ENCODE assay signal across 1 cellular context in the genomic region with DNA sequence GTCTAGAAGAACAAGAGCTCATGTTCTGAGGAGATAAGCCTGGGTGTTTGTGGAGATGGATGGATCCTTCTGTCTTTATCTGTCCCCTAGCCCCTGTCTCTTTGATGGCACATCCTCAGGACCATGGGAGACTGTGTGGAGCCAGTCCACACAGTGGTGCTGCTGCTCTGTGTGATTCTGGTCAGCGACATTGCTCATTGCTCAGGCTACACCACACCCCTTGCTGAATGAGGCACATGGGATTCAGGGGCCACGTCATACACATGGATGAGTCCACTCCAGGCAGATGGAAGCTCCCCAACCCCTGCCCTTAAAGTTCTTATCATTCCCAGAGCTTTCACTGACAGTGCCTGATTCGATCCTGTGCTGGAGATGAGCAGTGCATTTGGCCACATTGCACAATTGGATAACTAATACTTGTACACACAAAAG.
A peak's percentile ranks its signal among the peaks of the same experiment; 100 is the strongest.
TF ChIP-seq lines count a peak whose summit lies in the region.

No MANE protein-coding gene starts in this region.

TF ChIP-seq in K562, 482 proteins besides CTCF, POLR2A, EP300 and RAD21 (continued from another document and continues in another):
- TF ChIP-seq, protein P1, sequence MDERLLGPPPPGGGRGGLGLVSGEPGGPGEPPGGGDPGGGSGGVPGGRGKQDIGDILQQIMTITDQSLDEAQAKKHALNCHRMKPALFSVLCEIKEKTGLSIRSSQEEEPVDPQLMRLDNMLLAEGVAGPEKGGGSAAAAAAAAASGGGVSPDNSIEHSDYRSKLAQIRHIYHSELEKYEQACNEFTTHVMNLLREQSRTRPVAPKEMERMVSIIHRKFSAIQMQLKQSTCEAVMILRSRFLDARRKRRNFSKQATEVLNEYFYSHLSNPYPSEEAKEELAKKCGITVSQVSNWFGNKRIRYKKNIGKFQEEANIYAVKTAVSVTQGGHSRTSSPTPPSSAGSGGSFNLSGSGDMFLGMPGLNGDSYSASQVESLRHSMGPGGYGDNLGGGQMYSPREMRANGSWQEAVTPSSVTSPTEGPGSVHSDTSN (CRISPR knock-in tag; IDR thresholded peaks at IDR 0.05; ENCODE audit: low read depth): no peak
- TF ChIP-seq, protein P1 (tag; conservative IDR thresholded peaks at IDR 0.05; ENCODE audit: low read depth): peak; percentile 49
- TF ChIP-seq SLC30A9 (CRISPR knock-in tag; IDR thresholded peaks at IDR 0.05) (no peak), ZNF444 (CRISPR knock-in tag; IDR thresholded peaks at IDR 0.05) (no peak), TARDBP (IDR thresholded peaks at IDR 0.05) (no peak), ETV6 (IDR thresholded peaks at IDR 0.05; ENCODE audit: borderline replicate concordance in 1 of 2, low read depth in 2 of 2, low read length in 1 of 2) (no peak), ETV6 (CRISPR knock-in tag; IDR thresholded peaks at IDR 0.05; ENCODE audit: borderline replicate concordance) (no peak), CHCHD3 (CRISPR knock-in tag; IDR thresholded peaks at IDR 0.05) (no peak), CAMTA2 (CRISPR knock-in tag; conservative IDR thresholded peaks at IDR 0.05) (no peak), ZKSCAN3 (CRISPR knock-in tag; IDR thresholded peaks at IDR 0.05) (no peak), ZNF586 (CRISPR knock-in tag; conservative IDR thresholded peaks at IDR 0.05) (no peak), ARID1B (IDR thresholded peaks at IDR 0.05) (peak; percentile 41; the same call in 1 of the 2 replicates), ZC3H4 (CRISPR knock-in tag; IDR thresholded peaks at IDR 0.05; ENCODE audit: borderline replicate concordance) (no peak), MEF2A (IDR thresholded peaks at IDR 0.05; ENCODE audit: control insufficient read depth, low read depth, low read length) (no peak), E2F3 (CRISPR knock-in tag; IDR thresholded peaks at IDR 0.05) (no peak), TCF3 (CRISPR knock-in tag; IDR thresholded peaks at IDR 0.05) (peak; percentile 41; the same call in 1 of the 2 replicates), ZNF124 (CRISPR knock-in tag; IDR thresholded peaks at IDR 0.05) (no peak), POLR2H (tag; IDR thresholded peaks at IDR 0.05; ENCODE audit: low read depth) (no peak), ZNF79 (CRISPR knock-in tag; IDR thresholded peaks at IDR 0.05; ENCODE audit: low read depth) (no peak), NFATC3 (IDR thresholded peaks at IDR 0.05) (no peak), CREM (IDR thresholded peaks at IDR 0.05; ENCODE audit: low read depth) (peak; percentile 29; the same call in 1 of the 2 replicates), MED1 (CRISPR knock-in tag; IDR thresholded peaks at IDR 0.05; ENCODE audit: borderline replicate concordance) (no peak), FOSL1 (tag; conservative IDR thresholded peaks at IDR 0.05) (peak; percentile 31; the same call in 1 of the 2 replicates), ARID2 (IDR thresholded peaks at IDR 0.05) (no peak), ATF1 (CRISPR knock-in tag; IDR thresholded peaks at IDR 0.05) (no peak), ATF1 (tag; IDR thresholded peaks at IDR 0.05) (no peak)
- TF ChIP-seq, protein P2, sequence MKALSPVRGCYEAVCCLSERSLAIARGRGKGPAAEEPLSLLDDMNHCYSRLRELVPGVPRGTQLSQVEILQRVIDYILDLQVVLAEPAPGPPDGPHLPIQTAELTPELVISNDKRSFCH (CRISPR knock-in tag; IDR thresholded peaks at IDR 0.05): no peak
- TF ChIP-seq, protein P2 (tag; IDR thresholded peaks at IDR 0.05): no peak
- TF ChIP-seq, protein P3, sequence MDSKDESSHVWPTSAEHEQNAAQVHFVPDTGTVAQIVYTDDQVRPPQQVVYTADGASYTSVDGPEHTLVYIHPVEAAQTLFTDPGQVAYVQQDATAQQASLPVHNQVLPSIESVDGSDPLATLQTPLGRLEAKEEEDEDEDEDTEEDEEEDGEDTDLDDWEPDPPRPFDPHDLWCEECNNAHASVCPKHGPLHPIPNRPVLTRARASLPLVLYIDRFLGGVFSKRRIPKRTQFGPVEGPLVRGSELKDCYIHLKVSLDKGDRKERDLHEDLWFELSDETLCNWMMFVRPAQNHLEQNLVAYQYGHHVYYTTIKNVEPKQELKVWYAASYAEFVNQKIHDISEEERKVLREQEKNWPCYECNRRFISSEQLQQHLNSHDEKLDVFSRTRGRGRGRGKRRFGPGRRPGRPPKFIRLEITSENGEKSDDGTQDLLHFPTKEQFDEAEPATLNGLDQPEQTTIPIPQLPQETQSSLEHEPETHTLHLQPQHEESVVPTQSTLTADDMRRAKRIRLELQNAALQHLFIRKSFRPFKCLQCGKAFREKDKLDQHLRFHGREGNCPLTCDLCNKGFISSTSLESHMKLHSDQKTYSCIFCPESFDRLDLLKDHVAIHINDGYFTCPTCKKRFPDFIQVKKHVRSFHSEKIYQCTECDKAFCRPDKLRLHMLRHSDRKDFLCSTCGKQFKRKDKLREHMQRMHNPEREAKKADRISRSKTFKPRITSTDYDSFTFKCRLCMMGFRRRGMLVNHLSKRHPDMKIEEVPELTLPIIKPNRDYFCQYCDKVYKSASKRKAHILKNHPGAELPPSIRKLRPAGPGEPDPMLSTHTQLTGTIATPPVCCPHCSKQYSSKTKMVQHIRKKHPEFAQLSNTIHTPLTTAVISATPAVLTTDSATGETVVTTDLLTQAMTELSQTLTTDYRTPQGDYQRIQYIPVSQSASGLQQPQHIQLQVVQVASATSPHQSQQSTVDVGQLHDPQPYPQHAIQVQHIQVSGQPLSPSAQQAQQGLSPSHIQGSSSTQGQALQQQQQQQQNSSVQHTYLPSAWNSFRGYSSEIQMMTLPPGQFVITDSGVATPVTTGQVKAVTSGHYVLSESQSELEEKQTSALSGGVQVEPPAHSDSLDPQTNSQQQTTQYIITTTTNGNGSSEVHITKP (IDR thresholded peaks at IDR 0.05; ENCODE audit: partially characterized antibody): peak; percentile 25
- TF ChIP-seq, protein P4, sequence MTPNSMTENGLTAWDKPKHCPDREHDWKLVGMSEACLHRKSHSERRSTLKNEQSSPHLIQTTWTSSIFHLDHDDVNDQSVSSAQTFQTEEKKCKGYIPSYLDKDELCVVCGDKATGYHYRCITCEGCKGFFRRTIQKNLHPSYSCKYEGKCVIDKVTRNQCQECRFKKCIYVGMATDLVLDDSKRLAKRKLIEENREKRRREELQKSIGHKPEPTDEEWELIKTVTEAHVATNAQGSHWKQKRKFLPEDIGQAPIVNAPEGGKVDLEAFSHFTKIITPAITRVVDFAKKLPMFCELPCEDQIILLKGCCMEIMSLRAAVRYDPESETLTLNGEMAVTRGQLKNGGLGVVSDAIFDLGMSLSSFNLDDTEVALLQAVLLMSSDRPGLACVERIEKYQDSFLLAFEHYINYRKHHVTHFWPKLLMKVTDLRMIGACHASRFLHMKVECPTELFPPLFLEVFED (CRISPR knock-in tag; conservative IDR thresholded peaks at IDR 0.05): no peak
- TF ChIP-seq, protein P5, sequence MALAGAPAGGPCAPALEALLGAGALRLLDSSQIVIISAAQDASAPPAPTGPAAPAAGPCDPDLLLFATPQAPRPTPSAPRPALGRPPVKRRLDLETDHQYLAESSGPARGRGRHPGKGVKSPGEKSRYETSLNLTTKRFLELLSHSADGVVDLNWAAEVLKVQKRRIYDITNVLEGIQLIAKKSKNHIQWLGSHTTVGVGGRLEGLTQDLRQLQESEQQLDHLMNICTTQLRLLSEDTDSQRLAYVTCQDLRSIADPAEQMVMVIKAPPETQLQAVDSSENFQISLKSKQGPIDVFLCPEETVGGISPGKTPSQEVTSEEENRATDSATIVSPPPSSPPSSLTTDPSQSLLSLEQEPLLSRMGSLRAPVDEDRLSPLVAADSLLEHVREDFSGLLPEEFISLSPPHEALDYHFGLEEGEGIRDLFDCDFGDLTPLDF (CRISPR knock-in tag; IDR thresholded peaks at IDR 0.05): no peak
- TF ChIP-seq, protein P6, sequence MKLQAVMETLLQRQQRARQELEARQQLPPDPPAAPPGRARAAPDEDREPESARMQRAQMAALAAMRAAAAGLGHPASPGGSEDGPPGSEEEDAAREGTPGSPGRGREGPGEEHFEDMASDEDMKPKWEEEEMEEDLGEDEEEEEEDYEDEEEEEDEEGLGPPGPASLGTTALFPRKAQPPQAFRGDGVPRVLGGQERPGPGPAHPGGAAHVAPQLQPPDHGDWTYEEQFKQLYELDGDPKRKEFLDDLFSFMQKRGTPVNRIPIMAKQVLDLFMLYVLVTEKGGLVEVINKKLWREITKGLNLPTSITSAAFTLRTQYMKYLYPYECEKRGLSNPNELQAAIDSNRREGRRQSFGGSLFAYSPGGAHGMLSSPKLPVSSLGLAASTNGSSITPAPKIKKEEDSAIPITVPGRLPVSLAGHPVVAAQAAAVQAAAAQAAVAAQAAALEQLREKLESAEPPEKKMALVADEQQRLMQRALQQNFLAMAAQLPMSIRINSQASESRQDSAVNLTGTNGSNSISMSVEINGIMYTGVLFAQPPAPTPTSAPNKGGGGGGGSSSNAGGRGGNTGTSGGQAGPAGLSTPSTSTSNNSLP (IDR thresholded peaks at IDR 0.05; ENCODE audit: borderline replicate concordance, low read depth, low read length): no peak
- TF ChIP-seq, protein P7, sequence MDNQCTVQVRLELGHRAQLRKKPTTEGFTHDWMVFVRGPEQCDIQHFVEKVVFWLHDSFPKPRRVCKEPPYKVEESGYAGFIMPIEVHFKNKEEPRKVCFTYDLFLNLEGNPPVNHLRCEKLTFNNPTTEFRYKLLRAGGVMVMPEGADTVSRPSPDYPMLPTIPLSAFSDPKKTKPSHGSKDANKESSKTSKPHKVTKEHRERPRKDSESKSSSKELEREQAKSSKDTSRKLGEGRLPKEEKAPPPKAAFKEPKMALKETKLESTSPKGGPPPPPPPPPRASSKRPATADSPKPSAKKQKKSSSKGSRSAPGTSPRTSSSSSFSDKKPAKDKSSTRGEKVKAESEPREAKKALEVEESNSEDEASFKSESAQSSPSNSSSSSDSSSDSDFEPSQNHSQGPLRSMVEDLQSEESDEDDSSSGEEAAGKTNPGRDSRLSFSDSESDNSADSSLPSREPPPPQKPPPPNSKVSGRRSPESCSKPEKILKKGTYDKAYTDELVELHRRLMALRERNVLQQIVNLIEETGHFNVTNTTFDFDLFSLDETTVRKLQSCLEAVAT (IDR thresholded peaks at IDR 0.05): no peak
- TF ChIP-seq, protein P8, sequence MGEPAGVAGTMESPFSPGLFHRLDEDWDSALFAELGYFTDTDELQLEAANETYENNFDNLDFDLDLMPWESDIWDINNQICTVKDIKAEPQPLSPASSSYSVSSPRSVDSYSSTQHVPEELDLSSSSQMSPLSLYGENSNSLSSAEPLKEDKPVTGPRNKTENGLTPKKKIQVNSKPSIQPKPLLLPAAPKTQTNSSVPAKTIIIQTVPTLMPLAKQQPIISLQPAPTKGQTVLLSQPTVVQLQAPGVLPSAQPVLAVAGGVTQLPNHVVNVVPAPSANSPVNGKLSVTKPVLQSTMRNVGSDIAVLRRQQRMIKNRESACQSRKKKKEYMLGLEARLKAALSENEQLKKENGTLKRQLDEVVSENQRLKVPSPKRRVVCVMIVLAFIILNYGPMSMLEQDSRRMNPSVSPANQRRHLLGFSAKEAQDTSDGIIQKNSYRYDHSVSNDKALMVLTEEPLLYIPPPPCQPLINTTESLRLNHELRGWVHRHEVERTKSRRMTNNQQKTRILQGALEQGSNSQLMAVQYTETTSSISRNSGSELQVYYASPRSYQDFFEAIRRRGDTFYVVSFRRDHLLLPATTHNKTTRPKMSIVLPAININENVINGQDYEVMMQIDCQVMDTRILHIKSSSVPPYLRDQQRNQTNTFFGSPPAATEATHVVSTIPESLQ (CRISPR knock-in tag; IDR thresholded peaks at IDR 0.05): no peak
- TF ChIP-seq, protein P9, sequence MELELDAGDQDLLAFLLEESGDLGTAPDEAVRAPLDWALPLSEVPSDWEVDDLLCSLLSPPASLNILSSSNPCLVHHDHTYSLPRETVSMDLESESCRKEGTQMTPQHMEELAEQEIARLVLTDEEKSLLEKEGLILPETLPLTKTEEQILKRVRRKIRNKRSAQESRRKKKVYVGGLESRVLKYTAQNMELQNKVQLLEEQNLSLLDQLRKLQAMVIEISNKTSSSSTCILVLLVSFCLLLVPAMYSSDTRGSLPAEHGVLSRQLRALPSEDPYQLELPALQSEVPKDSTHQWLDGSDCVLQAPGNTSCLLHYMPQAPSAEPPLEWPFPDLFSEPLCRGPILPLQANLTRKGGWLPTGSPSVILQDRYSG (tag; conservative IDR thresholded peaks at IDR 0.05; ENCODE audit: low read depth): no peak
- TF ChIP-seq, protein P10, sequence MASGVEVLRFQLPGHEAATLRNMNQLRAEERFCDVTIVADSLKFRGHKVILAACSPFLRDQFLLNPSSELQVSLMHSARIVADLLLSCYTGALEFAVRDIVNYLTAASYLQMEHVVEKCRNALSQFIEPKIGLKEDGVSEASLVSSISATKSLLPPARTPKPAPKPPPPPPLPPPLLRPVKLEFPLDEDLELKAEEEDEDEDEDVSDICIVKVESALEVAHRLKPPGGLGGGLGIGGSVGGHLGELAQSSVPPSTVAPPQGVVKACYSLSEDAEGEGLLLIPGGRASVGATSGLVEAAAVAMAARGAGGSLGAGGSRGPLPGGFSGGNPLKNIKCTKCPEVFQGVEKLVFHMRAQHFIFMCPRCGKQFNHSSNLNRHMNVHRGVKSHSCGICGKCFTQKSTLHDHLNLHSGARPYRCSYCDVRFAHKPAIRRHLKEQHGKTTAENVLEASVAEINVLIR (CRISPR knock-in tag; IDR thresholded peaks at IDR 0.05): no peak
- TF ChIP-seq, protein P11, sequence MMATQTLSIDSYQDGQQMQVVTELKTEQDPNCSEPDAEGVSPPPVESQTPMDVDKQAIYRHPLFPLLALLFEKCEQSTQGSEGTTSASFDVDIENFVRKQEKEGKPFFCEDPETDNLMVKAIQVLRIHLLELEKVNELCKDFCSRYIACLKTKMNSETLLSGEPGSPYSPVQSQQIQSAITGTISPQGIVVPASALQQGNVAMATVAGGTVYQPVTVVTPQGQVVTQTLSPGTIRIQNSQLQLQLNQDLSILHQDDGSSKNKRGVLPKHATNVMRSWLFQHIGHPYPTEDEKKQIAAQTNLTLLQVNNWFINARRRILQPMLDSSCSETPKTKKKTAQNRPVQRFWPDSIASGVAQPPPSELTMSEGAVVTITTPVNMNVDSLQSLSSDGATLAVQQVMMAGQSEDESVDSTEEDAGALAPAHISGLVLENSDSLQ (IDR thresholded peaks at IDR 0.05): peak; percentile 28; the same call in 1 of the 2 replicates
